ENCODE assay signal across 11 cellular contexts in genomic region chr16:8563944-8564540, GRCh38. TPM values are rescaled to one million over a fixed set of nuclear protein-coding genes. Genes with fewer than 3 reads are reported as not detected.
A peak's percentile ranks its signal among the peaks of the same experiment; 100 is the strongest.
DNase-seq lines count a peak whose midpoint lies in the region; ATAC-seq, FAIRE-seq and TF ChIP-seq lines count a peak whose summit lies in the region.
"Not testable (repeated sequence)": the region's sequence is repeated elsewhere in the genome, so short reads cannot be mapped to it uniquely, and the experiment has no call there.
"Had no signal": no experiment of that assay in that cellular context is flagged by ENCODE, and none has a peak within 500 bp of the region (broad histone marks: within the 10 kb centered on the region; RNA-seq: fewer than 3 reads in every experiment).

No MANE protein-coding gene starts in this region.

- not testable (repeated sequence) for DNase-seq in GM12891 (ENCODE audit: insufficient read length, low spot score); HTR-8/SVneo (ENCODE audit: insufficient read length, low spot score); GM12878 (ENCODE audit: low read depth, low spot score); H1 (ENCODE audit: low read depth in 1 of 2, low spot score in 2 of 2); HepG2 (ENCODE audit: low spot score)

- H2BK120ac ChIP-seq in H1 (replicated peaks; ENCODE audit: low read depth, low read length): not testable (repeated sequence)

- TF ChIP-seq CTCF in GM12878 (IDR thresholded peaks at IDR 0.05 in 2 of 3, conservative IDR thresholded peaks at IDR 0.05 in 1 of 3; ENCODE audit: control insufficient read depth in 2 of 3, extremely low read depth in 1 of 3, insufficient read depth in 1 of 3, low read depth in 3 of 3, low read length in 3 of 3); H1 (IDR thresholded peaks at IDR 0.05; ENCODE audit: control extremely low read depth in 1 of 3, insufficient read depth in 1 of 3, low read depth in 1 of 3, low read length in 3 of 3); HepG2 (CRISPR knock-in tag; IDR thresholded peaks at IDR 0.05): not testable (repeated sequence)

- H3K27ac ChIP-seq in GM12878 (ENCODE audit: control insufficient read depth, insufficient read depth); H1 (ENCODE audit: low read depth, low read length); HepG2 (ENCODE audit: extremely low read length, insufficient read depth, low read length): not testable (repeated sequence)

- intact Hi-C loops in GM12878 (cut with micrococcal nuclease; ENCODE audit: unreplicated experiment); HepG2 (cut with micrococcal nuclease; ENCODE audit: unreplicated experiment): not testable (repeated sequence)

- ATAC-seq in GM12878, HepG2: not testable (repeated sequence)

- TF ChIP-seq EP300 in GM12878 (IDR thresholded peaks at IDR 0.05; ENCODE audit: borderline replicate concordance in 1 of 2, control insufficient read depth in 1 of 2, low read depth in 2 of 2, low read length in 2 of 2); H1 (IDR thresholded peaks at IDR 0.05; ENCODE audit: borderline replicate concordance in 1 of 2, low read depth in 2 of 2, low read length in 2 of 2); HepG2 (IDR thresholded peaks at IDR 0.05; ENCODE audit: low read depth in 2 of 2, low read length in 2 of 2); HepG2 (CRISPR knock-in tag; IDR thresholded peaks at IDR 0.05; ENCODE audit: borderline replicate concordance): not testable (repeated sequence)

- H2BK5ac ChIP-seq in H1 (ENCODE audit: low read depth, low read length): not testable (repeated sequence)

- not testable (repeated sequence) for H3K79me1 ChIP-seq in H1 (ENCODE audit: low read depth, low read length)

- not testable (repeated sequence) for H2AFZ ChIP-seq in GM12878 (ENCODE audit: control insufficient read depth, low read depth, low read length); H1 (ENCODE audit: low read length); HepG2 (ENCODE audit: low read length)

- H3K9me3 ChIP-seq in GM12878 (replicated peaks; ENCODE audit: control insufficient read depth, insufficient read depth, low read length); H1 (ENCODE audit: insufficient read depth in 2 of 2, low read depth in 1 of 2, low read length in 1 of 2); HepG2 (ENCODE audit: low read length): not testable (repeated sequence)

- H3K27me3 ChIP-seq in GM12878 (replicated peaks in 1 of 2; ENCODE audit: control insufficient read depth in 2 of 2, insufficient read depth in 2 of 2, low read length in 1 of 2); H1 (replicated peaks in 1 of 4; ENCODE audit: control insufficient read depth in 3 of 4, extremely low read depth in 1 of 4, insufficient read depth in 3 of 4, low read length in 3 of 4): not testable (repeated sequence)
- H3K27me3 ChIP-seq in HepG2 (ENCODE audit: control insufficient read depth in 1 of 2, insufficient read depth in 2 of 2, low read length in 2 of 2): peaks cover 8 to 20% of the 10 kb centered on the region in 2 experiments; a peak in 3 of 5 replicates

- H3K79me2 ChIP-seq in GM12878 (ENCODE audit: control insufficient read depth, insufficient read depth, low read length); H1 (ENCODE audit: control insufficient read depth in 1 of 2, insufficient read depth in 2 of 2, low read length in 2 of 2); HepG2 (ENCODE audit: insufficient read depth, low read length): not testable (repeated sequence)

- not testable (repeated sequence) for H2BK20ac ChIP-seq in H1 (ENCODE audit: low read length)

- RAD21 ChIA-PET in GM12878 (lab: Charles Lee; ENCODE audit: unreplicated experiment): not testable (repeated sequence)

- not testable (repeated sequence) for H4K8ac ChIP-seq in H1 (ENCODE audit: extremely low read depth, insufficient read depth, low read length)

- not testable (repeated sequence) for H3K9ac ChIP-seq in GM12878 (ENCODE audit: control insufficient read depth, insufficient read depth, low read length); H1 (replicated peaks in 1 of 4; ENCODE audit: extremely low read depth in 1 of 4, low read depth in 3 of 4, low read length in 3 of 4); HepG2 (ENCODE audit: insufficient read depth, low read depth, low read length)

- not testable (repeated sequence) for H4K91ac ChIP-seq in H1 (replicated peaks; ENCODE audit: insufficient read length, low read length)

- H4K20me1 ChIP-seq in GM12878 (ENCODE audit: control insufficient read depth, insufficient read depth); H1 (replicated peaks in 1 of 2; ENCODE audit: control insufficient read depth in 1 of 2, insufficient read depth in 2 of 2, low read length in 2 of 2); HepG2 (ENCODE audit: insufficient read depth, low read length): not testable (repeated sequence)

- not testable (repeated sequence) for H3K23ac ChIP-seq in H1 (ENCODE audit: insufficient read length)

- in situ Hi-C loops in GM12878 (cut with MboI); HepG2 (cut with HindIII; ENCODE audit: extremely low pct_ligation_motif_present, low pct_unique_long_range_greater_than_20kb): not testable (repeated sequence)

- not testable (repeated sequence) for H3K36me3 ChIP-seq in GM12878 (ENCODE audit: control insufficient read depth in 2 of 2, insufficient read depth in 2 of 2, low read length in 1 of 2); H1 (ENCODE audit: control insufficient read depth in 2 of 4, insufficient read depth in 4 of 4, low read length in 3 of 4); HepG2 (replicated peaks in 1 of 2; ENCODE audit: control insufficient read depth in 1 of 2, insufficient read depth in 2 of 2, low read length in 2 of 2)

- SMC1A ChIA-PET in GM12878 (lab: Charles Lee; ENCODE audit: uncharacterized antibody, unreplicated experiment): not testable (repeated sequence)

- POLR2A ChIA-PET in GM12878 (lab: Charles Lee); H1 (lab: Charles Lee; ENCODE audit: partially characterized antibody); HepG2 (lab: Yijun Ruan, JAX): not testable (repeated sequence)

- H3K4ac ChIP-seq in H1 (replicated peaks; ENCODE audit: insufficient read length, low read depth, low read length): not testable (repeated sequence)

- H3K4me3 ChIP-seq in GM12878; H1 (ENCODE audit: extremely low read depth in 1 of 4, insufficient read depth in 2 of 4, low read depth in 3 of 4, low read length in 4 of 4); HepG2 (replicated peaks in 1 of 3; ENCODE audit: insufficient read depth in 1 of 3, low read depth in 2 of 3, low read length in 3 of 3): not testable (repeated sequence)

- not testable (repeated sequence) for H2AK5ac ChIP-seq in H1 (ENCODE audit: low read depth, low read length)

- BruUV-seq in GM12878 (replicated peaks; lab: Mats Ljungman, UMichigan); HepG2 (replicated peaks; lab: Mats Ljungman, UMichigan): not testable (repeated sequence)

- CTCF ChIA-PET in GM12878 (lab: Yijun Ruan, JAX); H1 (lab: Charles Lee; ENCODE audit: partially characterized antibody); HepG2 (lab: Yijun Ruan, JAX; ENCODE audit: low intra/inter-chr PET ratio, low total read pairs): not testable (repeated sequence)

- peak; percentile 41 for FAIRE-seq in GM12891 (lab: Jason Lieb, UNC)
- peak; percentile 52 for FAIRE-seq in HTR-8/SVneo (lab: Jason Lieb, UNC)
- FAIRE-seq in GM12878 (lab: Jason Lieb, UNC); H1 (lab: Jason Lieb, UNC); HepG2 (lab: Jason Lieb, UNC): not testable (repeated sequence)

- not testable (repeated sequence) for H4K5ac ChIP-seq in H1 (ENCODE audit: insufficient read length, low read depth, low read length)

- TF ChIP-seq RAD21 in GM12878 (IDR thresholded peaks at IDR 0.05; ENCODE audit: insufficient read depth, low read depth, low read length); H1 (IDR thresholded peaks at IDR 0.05 in 1 of 2, conservative IDR thresholded peaks at IDR 0.05 in 1 of 2; ENCODE audit: low read depth in 2 of 2, low read length in 2 of 2); HepG2 (CRISPR knock-in tag; IDR thresholded peaks at IDR 0.05): not testable (repeated sequence)

- H3K4me2 ChIP-seq in GM12878 (ENCODE audit: control insufficient read depth, insufficient read depth); H1 (ENCODE audit: insufficient read depth in 1 of 2, low read depth in 2 of 2, low read length in 2 of 2); HepG2 (ENCODE audit: low read depth, low read length): not testable (repeated sequence)

- H3K4me1 ChIP-seq in GM12878 (ENCODE audit: control insufficient read depth, insufficient read depth, low read length): not testable (repeated sequence)
- H3K4me1 ChIP-seq in H1 (replicated peaks in 1 of 4; ENCODE audit: control insufficient read depth in 3 of 4, insufficient read depth in 4 of 4, low read length in 3 of 4) (peaks cover 0 to 15% (median 2%) of the 10 kb centered on the region in 4 experiments; a peak in 4 of 7 replicates), HepG2 (ENCODE audit: insufficient read depth, low read length) (peaks cover 20% of the 10 kb centered on the region)

- H3K56ac ChIP-seq in H1 (replicated peaks; ENCODE audit: insufficient read length, low read depth, low read length): not testable (repeated sequence)

- 60% methylated on average over 1 of the region's 3 CpGs for WGBS in GM12878 (ENCODE audit: insufficient coverage, insufficient replicate concordance, low lambda C conversion rate, missing lambda C conversion rate)
- 76 to 100% methylated on average over 2 to 3 of the region's 3 CpGs for WGBS in H1 (ENCODE audit: extremely low coverage in 1 of 2, insufficient coverage in 1 of 2, insufficient read length in 1 of 2, insufficient replicate concordance in 2 of 2, low coverage in 1 of 2, low lambda C conversion rate in 2 of 2, missing lambda C conversion rate in 1 of 2), 2 experiments
- WGBS in HepG2 (ENCODE audit: low lambda C conversion rate): 64% methylated on average over 3 of the region's 3 CpGs

- H2BK12ac ChIP-seq in H1 (ENCODE audit: low read depth, low read length): not testable (repeated sequence)

- H3K14ac ChIP-seq in H1 (ENCODE audit: insufficient read length): not testable (repeated sequence)

- H3K18ac ChIP-seq in H1 (ENCODE audit: extremely low read depth, low read length): not testable (repeated sequence)

- TF ChIP-seq POLR2A in GM12891 (IDR thresholded peaks at IDR 0.05; ENCODE audit: low read depth, low read length); GM12878 (IDR thresholded peaks at IDR 0.05; ENCODE audit: low read depth, low read length); H1 (IDR thresholded peaks at IDR 0.05; ENCODE audit: control extremely low read depth in 1 of 2, low read depth in 2 of 2, low read length in 2 of 2); HepG2 (IDR thresholded peaks at IDR 0.05; ENCODE audit: insufficient read depth in 1 of 2, low read depth in 2 of 2, low read length in 2 of 2): not testable (repeated sequence)

- peaks cover 35% of the 10 kb centered on the region for H3K23me2 ChIP-seq in H1 (ENCODE audit: low read depth, low read length)

- 0 out of 2 replicates have a peak overlapping the region, but pooled peaks have one; percentile 98 for H2BK15ac ChIP-seq in H1 (ENCODE audit: low read length)

RNA-seq across cellular contexts. Expression of gene TMEM114, which starts 26.3 kb away (rescaled TPM):
- polyA plus RNA-seq in GM12891 (2012; ENCODE audit: low read depth, missing spikeins): 0.14 TPM
- total RNA-seq in GM12878 (2013; cell fraction: nucleolus; rRNA removed): not detected in 2 replicates
- total RNA-seq in GM12878 (2014; rRNA removed) (not detected in 2 replicates), GM12878 (2014; rRNA removed; fragmentation: Illumina TruSeq; extraction: Trizol) (not detected in 2 replicates), GM12878 (2021) (not detected in 2 replicates), HepG2 (2016; rRNA removed; fragmentation: Illumina TruSeq; extraction: Trizol) (not detected in 2 replicates)
- not detected for polyA plus RNA-seq in GM12878 (2011; ENCODE audit: low read depth)
- polyA plus RNA-seq in GM12878 (2011; rRNA removed) (not detected in 2 replicates), GM12878 (2014; fragmentation: Illumina TruSeq; extraction: Trizol) (not detected in 2 replicates), GM12878 (2014; fragmentation: Nextera tagmentation; extraction: Ambion mirVana) (not detected), GM12878 (2014; rRNA removed) (not detected in 2 replicates), GM12878 (2016; fragmentation: Nextera tagmentation; extraction: Ambion mirVana) (not detected), H1 (2011; rRNA removed) (2.9 and 5.4 TPM in 2 replicates), HepG2 (2011; rRNA removed) (not detected in 2 replicates)
- polyA plus RNA-seq in GM12878 (2011; cell fraction: cytosol; rRNA removed): 0.15 TPM in 1 of 2 replicates, not detected in the other
- polyA plus RNA-seq in GM12878 (2011; cell fraction: nucleus; rRNA removed): not detected in 2 replicates
- not detected in 2 replicates for polyA plus RNA-seq in GM12878 (2012)
- polyA minus RNA-seq in GM12878 (2011; rRNA and poly(A)+ RNA removed): not detected in 2 replicates
- not detected in 2 replicates for polyA minus RNA-seq in GM12878 (2011; cell fraction: cytosol; rRNA and poly(A)+ RNA removed)
- not detected in 2 replicates for polyA minus RNA-seq in GM12878 (2011; cell fraction: nucleus; rRNA and poly(A)+ RNA removed)
- 1.6 TPM in 2 replicates for total RNA-seq in H1 (2021; fragmentation: NEBNext Ultra II Directional; extraction: Animal tissue kit (Norgen Biotek cat#: 25700))
- 4.3 TPM for polyA plus RNA-seq in H1 (2011; cell fraction: cytosol; rRNA removed)
- 4.4 TPM for polyA plus RNA-seq in H1 (2011; cell fraction: nucleus; rRNA removed)
- polyA plus RNA-seq in H1 (2012, experiment 1 of 2): 1.0 to 3.6 TPM (median 2.7 TPM) in 4 replicates
- polyA plus RNA-seq in H1 (2012, experiment 2 of 2): 1.5 TPM
- polyA plus RNA-seq in H1 (2013, experiment 1 of 2): 0.55 TPM
- polyA plus RNA-seq in H1 (2013, experiment 2 of 2): 0.70 TPM
- 0.19 and 0.80 TPM in 2 replicates for polyA minus RNA-seq in H1 (2011; rRNA and poly(A)+ RNA removed)
- not detected for polyA minus RNA-seq in H1 (2011; cell fraction: cytosol; rRNA and poly(A)+ RNA removed)
- not detected for polyA minus RNA-seq in H1 (2011; cell fraction: nucleus; rRNA and poly(A)+ RNA removed)
- total RNA-seq in HepG2 (2016; cell fraction: cytosol; rRNA removed; fragmentation: Illumina TruSeq; extraction: Trizol; ENCODE audit: low read depth): not detected in 2 replicates
- total RNA-seq in HepG2 (2016; cell fraction: insoluble cytoplasmic fraction; rRNA removed; fragmentation: Illumina TruSeq; extraction: Trizol): not detected in 2 replicates
- not detected in 2 replicates for total RNA-seq in HepG2 (2016; cell fraction: membrane; rRNA removed; fragmentation: Illumina TruSeq; extraction: Trizol)
- total RNA-seq in HepG2 (2016; cell fraction: nucleus; rRNA removed; fragmentation: Illumina TruSeq; extraction: Trizol): not detected in 2 replicates
- not detected in 2 replicates for polyA plus RNA-seq in HepG2 (2011; cell fraction: cytosol; rRNA removed)
- not detected in 2 replicates for polyA plus RNA-seq in HepG2 (2011; cell fraction: nucleus; rRNA removed)
- not detected in 2 replicates for polyA plus RNA-seq in HepG2 (2012)
- polyA plus RNA-seq in HepG2 (2016; cell fraction: cytosol; fragmentation: Illumina TruSeq; extraction: Trizol; ENCODE audit: low read depth): not detected in 2 replicates
- polyA plus RNA-seq in HepG2 (2016; cell fraction: insoluble cytoplasmic fraction; fragmentation: Illumina TruSeq; extraction: Trizol; ENCODE audit: low read depth): not detected in 2 replicates
- polyA plus RNA-seq in HepG2 (2016; cell fraction: membrane; fragmentation: Illumina TruSeq; extraction: Trizol; ENCODE audit: low read depth): not detected in 2 replicates
- polyA plus RNA-seq in HepG2 (2016; cell fraction: nucleus; fragmentation: Illumina TruSeq; extraction: Trizol; ENCODE audit: insufficient read depth, low read depth): not detected in 2 replicates
- not detected in 2 replicates for polyA minus RNA-seq in HepG2 (2011; rRNA and poly(A)+ RNA removed; ENCODE audit: low replicate concordance)
- polyA minus RNA-seq in HepG2 (2011; cell fraction: cytosol; rRNA and poly(A)+ RNA removed): not detected in 2 replicates
- polyA minus RNA-seq in HepG2 (2011; cell fraction: nucleus; rRNA and poly(A)+ RNA removed): not detected in 2 replicates
- total RNA-seq: Caco-2; Calu3; CD4-positive, alpha-beta T cell; CD8-positive, alpha-beta T cell had no signal
- polyA plus RNA-seq: AG04450, BJ had no signal

RNA-seq across cellular contexts. Expression of gene METTL22, which starts 57.5 kb away (rescaled TPM):
- 14.1 TPM for polyA plus RNA-seq in GM12891 (2012; ENCODE audit: low read depth, missing spikeins)
- total RNA-seq in GM12878 (2013; cell fraction: nucleolus; rRNA removed): 244 and 245 TPM in 2 replicates
- total RNA-seq in GM12878 (2014; rRNA removed) (16.1 and 21.9 TPM in 2 replicates), GM12878 (2014; rRNA removed; fragmentation: Illumina TruSeq; extraction: Trizol) (16.1 and 17.6 TPM in 2 replicates), GM12878 (2021) (18.9 and 23.1 TPM in 2 replicates), HepG2 (2016; rRNA removed; fragmentation: Illumina TruSeq; extraction: Trizol) (23.3 and 36.2 TPM in 2 replicates)
- polyA plus RNA-seq in GM12878 (2011; ENCODE audit: low read depth): 15.8 TPM
- polyA plus RNA-seq in GM12878 (2011; rRNA removed) (25.6 and 34.7 TPM in 2 replicates), GM12878 (2014; fragmentation: Illumina TruSeq; extraction: Trizol) (17.0 and 17.7 TPM in 2 replicates), GM12878 (2014; fragmentation: Nextera tagmentation; extraction: Ambion mirVana) (1 to 10 TPM; 6.4 to 9.2 TPM), GM12878 (2014; rRNA removed) (26.1 and 28.0 TPM in 2 replicates), GM12878 (2016; fragmentation: Nextera tagmentation; extraction: Ambion mirVana) (10 to 100 TPM; 18.5 to 19.1 TPM), H1 (2011; rRNA removed) (85.2 and 129 TPM in 2 replicates), HepG2 (2011; rRNA removed) (94.8 and 117 TPM in 2 replicates)
- 38.3 and 40.0 TPM in 2 replicates for polyA plus RNA-seq in GM12878 (2011; cell fraction: cytosol; rRNA removed)
- 203 and 218 TPM in 2 replicates for polyA plus RNA-seq in GM12878 (2011; cell fraction: nucleus; rRNA removed)
- 17.0 and 21.7 TPM in 2 replicates for polyA plus RNA-seq in GM12878 (2012)
- polyA minus RNA-seq in GM12878 (2011; rRNA and poly(A)+ RNA removed): 53.0 and 67.2 TPM in 2 replicates
- 24.3 and 46.8 TPM in 2 replicates for polyA minus RNA-seq in GM12878 (2011; cell fraction: cytosol; rRNA and poly(A)+ RNA removed)
- polyA minus RNA-seq in GM12878 (2011; cell fraction: nucleus; rRNA and poly(A)+ RNA removed): 53.6 and 72.1 TPM in 2 replicates
- total RNA-seq in H1 (2021; fragmentation: NEBNext Ultra II Directional; extraction: Animal tissue kit (Norgen Biotek cat#: 25700)): 56.0 and 56.7 TPM in 2 replicates
- polyA plus RNA-seq in H1 (2011; cell fraction: cytosol; rRNA removed): 107 TPM
- polyA plus RNA-seq in H1 (2011; cell fraction: nucleus; rRNA removed): 221 TPM
- polyA plus RNA-seq in H1 (2012, experiment 1 of 2): 36.6 to 55.9 TPM (median 47.9 TPM) in 4 replicates
- polyA plus RNA-seq in H1 (2012, experiment 2 of 2): 42.3 TPM
- polyA plus RNA-seq in H1 (2013, experiment 1 of 2): 45.4 TPM
- polyA plus RNA-seq in H1 (2013, experiment 2 of 2): 41.7 TPM
- polyA minus RNA-seq in H1 (2011; rRNA and poly(A)+ RNA removed): 89.6 and 106 TPM in 2 replicates
- polyA minus RNA-seq in H1 (2011; cell fraction: cytosol; rRNA and poly(A)+ RNA removed): 58.5 TPM
- 110 TPM for polyA minus RNA-seq in H1 (2011; cell fraction: nucleus; rRNA and poly(A)+ RNA removed)
- total RNA-seq in HepG2 (2016; cell fraction: cytosol; rRNA removed; fragmentation: Illumina TruSeq; extraction: Trizol; ENCODE audit: low read depth): 48.3 and 64.6 TPM in 2 replicates
- 19.9 and 37.6 TPM in 2 replicates for total RNA-seq in HepG2 (2016; cell fraction: insoluble cytoplasmic fraction; rRNA removed; fragmentation: Illumina TruSeq; extraction: Trizol)
- 53.5 and 59.9 TPM in 2 replicates for total RNA-seq in HepG2 (2016; cell fraction: membrane; rRNA removed; fragmentation: Illumina TruSeq; extraction: Trizol)
- 55.5 and 57.5 TPM in 2 replicates for total RNA-seq in HepG2 (2016; cell fraction: nucleus; rRNA removed; fragmentation: Illumina TruSeq; extraction: Trizol)
- polyA plus RNA-seq in HepG2 (2011; cell fraction: cytosol; rRNA removed): 72.4 and 79.6 TPM in 2 replicates
- 323 and 325 TPM in 2 replicates for polyA plus RNA-seq in HepG2 (2011; cell fraction: nucleus; rRNA removed)
- polyA plus RNA-seq in HepG2 (2012): 36.8 and 41.4 TPM in 2 replicates
- polyA plus RNA-seq in HepG2 (2016; cell fraction: cytosol; fragmentation: Illumina TruSeq; extraction: Trizol; ENCODE audit: low read depth): 50.0 and 66.7 TPM in 2 replicates
- polyA plus RNA-seq in HepG2 (2016; cell fraction: insoluble cytoplasmic fraction; fragmentation: Illumina TruSeq; extraction: Trizol; ENCODE audit: low read depth): 23.8 and 27.8 TPM in 2 replicates
- polyA plus RNA-seq in HepG2 (2016; cell fraction: membrane; fragmentation: Illumina TruSeq; extraction: Trizol; ENCODE audit: low read depth): 50.2 and 62.5 TPM in 2 replicates
- polyA plus RNA-seq in HepG2 (2016; cell fraction: nucleus; fragmentation: Illumina TruSeq; extraction: Trizol; ENCODE audit: insufficient read depth, low read depth): 84.6 and 91.3 TPM in 2 replicates
- polyA minus RNA-seq in HepG2 (2011; rRNA and poly(A)+ RNA removed; ENCODE audit: low replicate concordance): 102 and 146 TPM in 2 replicates
- polyA minus RNA-seq in HepG2 (2011; cell fraction: cytosol; rRNA and poly(A)+ RNA removed): 28.3 and 29.5 TPM in 2 replicates
- 139 and 160 TPM in 2 replicates for polyA minus RNA-seq in HepG2 (2011; cell fraction: nucleus; rRNA and poly(A)+ RNA removed)
